Comparison of ENCODE assay signal across 10 cellular contexts in genomic region chr2:28224648-28225471, GRCh38.
A peak's percentile ranks its signal among the peaks of the same experiment; 100 is the strongest.
DNase-seq lines count a peak whose midpoint lies in the region; ATAC-seq and TF ChIP-seq lines count a peak whose summit lies in the region.
"Had no signal": no experiment of that assay in that cellular context is flagged by ENCODE, and none has a peak within 500 bp of the region (broad histone marks: within the 10 kb centered on the region; RNA-seq: fewer than 3 reads in every experiment).

No MANE protein-coding gene starts in this region.

- no peaks in the 10 kb centered on the region for H3K9me2 ChIP-seq in hepatocyte (replicated peaks; ENCODE audit: insufficient read depth)

- H3K9me3 ChIP-seq in hepatocyte (ENCODE audit: low read depth) (no peaks in the 10 kb centered on the region), tibial artery (no peaks in the 10 kb centered on the region)

- H3K27me3 ChIP-seq in hepatocyte (no peaks in the 10 kb centered on the region), tibial artery (no peaks in the 10 kb centered on the region)

- H3K4me3 ChIP-seq in astrocyte of the spinal cord (ENCODE audit: low read depth, low read length) (no peak overlapping the region), hepatocyte (no peak overlapping the region), tibial artery (no peak overlapping the region)
- H3K4me3 ChIP-seq: coronary artery had no signal

- 52% methylated on average over 9 of the region's 9 CpGs for WGBS in hepatocyte (ENCODE audit: low lambda C conversion rate, missing lambda C conversion rate)

- peak; percentile 83 for DNase-seq in HFFc6
- DNase-seq in astrocyte of the spinal cord (ENCODE audit: low read depth, low spot score) = peak; percentile 94
- peak; percentile 24 for DNase-seq in hepatocyte (ENCODE audit: low spot score)
- no peak for DNase-seq in tibial artery
- DNase-seq in globus pallidus (ENCODE audit: low spot score) = no peak
- no peak for DNase-seq in NCI-H1694 (lab: John Stamatoyannopoulos, UW)
- DNase-seq in activated effector memory CD4-positive, alpha-beta T cell treated with Interleukin-2 at 50 U/mL for 16 hours = no peak
- DNase-seq: activated CD4-positive, alpha-beta T cell treated with anti-CD3 and anti-CD28 coated beads, Interleukin-2, amount 50 U/mL, for 1 hour had no signal

- ATAC-seq in HG03135 (IDR thresholded peaks at IDR 0.05; ENCODE audit: unreplicated experiment) = no peak

- H4K20me1 ChIP-seq in hepatocyte (ENCODE audit: insufficient read depth, poor library complexity, severe bottlenecking) = no peaks in the 10 kb centered on the region

- peaks cover 3% of the 10 kb centered on the region; the same call in 1 of the 2 replicates for H3K27me3 Mint-ChIP-seq in HFFc6 (ENCODE audit: insufficient read depth)

- H3K79me2 ChIP-seq in hepatocyte = no peaks in the 10 kb centered on the region

- H3K36me3 Mint-ChIP-seq in HFFc6 (ENCODE audit: low read depth) = peaks cover 18% of the 10 kb centered on the region

- peak overlapping the region; percentile 77 for H3K27ac Mint-ChIP-seq in HFFc6

- H3K36me3 ChIP-seq in hepatocyte (replicated peaks; ENCODE audit: insufficient read depth, low read depth) = no peaks in the 10 kb centered on the region
- H3K36me3 ChIP-seq in tibial artery = no peaks in the 10 kb centered on the region

- H2AFZ ChIP-seq in hepatocyte = peak overlapping the region; percentile 23

- peak overlapping the region; percentile 82 for H3K27ac ChIP-seq in hepatocyte
- peak overlapping the region; percentile 12 to 38 for H3K27ac ChIP-seq in tibial artery
- H3K27ac ChIP-seq: coronary artery had no signal

- peaks cover 54% of the 10 kb centered on the region for H3K4me1 Mint-ChIP-seq in HFFc6 (ENCODE audit: low read depth)

- intact Hi-C loops in tibial artery (cut with DNase I; ENCODE audit: low total_unique reads) = no loop called here

- peak overlapping the region; percentile 17 for H3K4me2 ChIP-seq in hepatocyte

- in situ Hi-C loops in astrocyte of the spinal cord (cut with HindIII; ENCODE audit: low sequenced_read_pairs) = no loop called here

- H3K4me3 Mint-ChIP-seq in HFFc6 = peak overlapping the region; percentile 74

- no peaks in the 10 kb centered on the region for H3K9me3 Mint-ChIP-seq in HFFc6

- TF ChIP-seq CTCF in HFFc6 (IDR thresholded peaks at IDR 0.05) (no peak), astrocyte of the spinal cord (IDR thresholded peaks at IDR 0.05; ENCODE audit: low read depth, low read length) (no peak), hepatocyte (IDR thresholded peaks at IDR 0.05; ENCODE audit: poor library complexity) (no peak), tibial artery (IDR thresholded peaks at IDR 0.05) (no peak)

- H3K4me1 ChIP-seq in hepatocyte (ENCODE audit: insufficient read depth) (peaks cover 38% of the 10 kb centered on the region), tibial artery (peaks cover 0 to 39% (median 18%) of the 10 kb centered on the region in 4 donors)

Comparison
In these comparisons a context has a peak if more than half of its experiments do, and no peak if none do; other contexts are left out.
1. DNase-seq: peak in HFFc6 (single experiment), astrocyte of the spinal cord (single experiment) and hepatocyte (single experiment); none in tibial artery (0 of 2), globus pallidus (single experiment), NCI-H1694 (single experiment) and activated effector memory CD4-positive, alpha-beta T cell treated with Interleukin-2 at 50 U/mL for 16 hours (single experiment).